ENCODE assay signal across 8 cellular contexts in genomic region chr20:18793625-18794427, GRCh38. TPM values are rescaled to one million over a fixed set of nuclear protein-coding genes. Genes with fewer than 3 reads are reported as not detected.
DNase-seq lines count a peak whose midpoint lies in the region; ATAC-seq, FAIRE-seq and TF ChIP-seq lines count a peak whose summit lies in the region.

No MANE protein-coding gene starts in this region.

- peaks cover 13 to 19% (median 15%) of the 10 kb centered on the region in 3 donors for H3K4me1 Mint-ChIP-seq in T-cell

- peak; percentile 100 for FAIRE-seq in GM12891 (lab: Jason Lieb, UNC)

- H3K36me3 ChIP-seq in right atrium auricular region (no peaks in the 10 kb centered on the region), psoas muscle (ENCODE audit: insufficient read depth in 1 of 2, low read depth in 1 of 2) (no peaks in the 10 kb centered on the region), uterus (no peaks in the 10 kb centered on the region)

- H3K36me3 Mint-ChIP-seq in T-cell, result peaks cover 2% of the 10 kb centered on the region

- H3K27me3 ChIP-seq in right atrium auricular region (no peaks in the 10 kb centered on the region), psoas muscle (ENCODE audit: insufficient read depth in 3 of 3, low read length in 2 of 3) (peaks cover 0 to 2% (median 0%) of the 10 kb centered on the region in 3 donors), uterus (no peaks in the 10 kb centered on the region)

- H3K9me3 Mint-ChIP-seq in T-cell, result peaks cover 3 to 8% (median 5%) of the 10 kb centered on the region in 3 donors

- intact Hi-C loops in psoas muscle (cut with DNase I) (loop anchor here (5.0 kb wide), 3 partner anchors 152 to 207 kb away; partner anchors contain the start of gene DTD1 (in 1 of the 2)), uterus (cut with DNase I; ENCODE audit: low total_unique reads) (no loop called here)

- TF ChIP-seq CTCF in right atrium auricular region (IDR thresholded peaks at IDR 0.05) (peak in 1 of 2 donors; percentile 33), psoas muscle (IDR thresholded peaks at IDR 0.05) (no peak), uterus (IDR thresholded peaks at IDR 0.05) (peak in 2 of 4 experiments; percentile 10 to 17)

- WGBS in psoas muscle, 3 donors, result 4 to 6% (median 6%) methylated on average over 29 of the region's 29 CpGs

- peaks cover 0 to 6% of the 10 kb centered on the region in 2 donors for H3K9me3 ChIP-seq in right atrium auricular region
- peaks cover 7% of the 10 kb centered on the region for H3K9me3 ChIP-seq in psoas muscle
- no peaks in the 10 kb centered on the region for H3K9me3 ChIP-seq in uterus

- peak overlapping the region; percentile 57 for H3K27ac ChIP-seq in angular gyrus (ENCODE audit: low read depth, low read length)
- peak overlapping the region; percentile 84 to 91 for H3K27ac ChIP-seq in right atrium auricular region
- peak overlapping the region; percentile 94 for H3K27ac ChIP-seq in psoas muscle
- peak overlapping the region; percentile 90 to 94 for H3K27ac ChIP-seq in uterus

- POLR2A ChIA-PET in T-cell (lab: Charles Lee), result interaction anchor here in 1 of 2 donors (0.6 to 1.3 kb wide), 6 partner anchors 8 to 506 kb away, joined by 3 to 4 read pairs (median 4); partner anchors contain the start of gene ZNF133

- ATAC-seq in HG02798 (IDR thresholded peaks at IDR 0.05; ENCODE audit: poor library complexity, unreplicated experiment) (peak; percentile 97), T-cell (replicated peaks in 1 of 4) (peak; percentile 94 to 99 (median 97)), psoas muscle (peak; percentile 99 to 100 (median 100))

- DNase-seq in GM12891 (ENCODE audit: insufficient read length, low spot score), result peak; percentile 60
- DNase-seq in NCI-H1417 treated with DMSO at 0.1 percent for 48 hours (lab: John Stamatoyannopoulos, UW), result peak; percentile 63
- DNase-seq in T-cell, result peak; percentile 66 to 94 (median 88)
- DNase-seq in right atrium auricular region (ENCODE audit: low spot score), result peak; percentile 90
- peak; percentile 87 to 94 for DNase-seq in psoas muscle
- peak; percentile 82 to 91 for DNase-seq in uterus

- H3K4me3 ChIP-seq in right atrium auricular region (peak overlapping the region; percentile 72 to 73), psoas muscle (peak overlapping the region; percentile 80), uterus (peak overlapping the region; percentile 52 to 59)

- H3K27me3 Mint-ChIP-seq in T-cell, result peaks cover 21 to 25% of the 10 kb centered on the region in 2 donors

- peak overlapping the region; percentile 93 to 95 (median 94) for H3K4me3 Mint-ChIP-seq in T-cell

- H3K27ac Mint-ChIP-seq in T-cell, result peak overlapping the region; percentile 97 to 99

- TF ChIP-seq POLR2A in GM12891 (IDR thresholded peaks at IDR 0.05; ENCODE audit: low read depth, low read length) (peak; percentile 87), uterus (IDR thresholded peaks at IDR 0.05) (peak; percentile 72 to 81)

- peaks cover 0 to 6% of the 10 kb centered on the region in 2 donors for H3K4me1 ChIP-seq in right atrium auricular region
- peaks cover 9% of the 10 kb centered on the region for H3K4me1 ChIP-seq in psoas muscle
- H3K4me1 ChIP-seq in uterus, result no peaks in the 10 kb centered on the region

- CTCF ChIA-PET in T-cell (lab: Charles Lee), result interaction anchor here (0.7 to 1.6 kb wide), 3 partner anchors 10 to 287 kb away, joined by 3 to 4 read pairs (median 3); no protein-coding TSS in a partner anchor

TF ChIP-seq in GM12891, 5 proteins besides CTCF, POLR2A, EP300 and RAD21:
- TF ChIP-seq TAF1 (IDR thresholded peaks at IDR 0.05; ENCODE audit: low read depth, low read length) (peak; percentile 45; the same call in 1 of the 2 replicates), POU2F2 (IDR thresholded peaks at IDR 0.05; ENCODE audit: low read depth, low read length) (peak; percentile 73; the same call in 1 of the 2 replicates), SPI1 (IDR thresholded peaks at IDR 0.05; ENCODE audit: low read depth, low read length) (no peak), PAX5 (IDR thresholded peaks at IDR 0.05; ENCODE audit: insufficient read depth, low read length, severe bottlenecking) (no peak), POLR2AphosphoS5 (IDR thresholded peaks at IDR 0.05; ENCODE audit: low read depth, low read length) (peak; percentile 81)

RNA-seq across cellular contexts. Expression of gene SCP2D1, which starts 19.8 kb away (rescaled TPM):
- not detected for polyA plus RNA-seq in GM12891 (2012; ENCODE audit: low read depth, missing spikeins)
- total RNA-seq in T-cell, result not detected
- not detected for total RNA-seq in right atrium auricular region
- not detected for total RNA-seq in psoas muscle
- polyA plus RNA-seq in psoas muscle, result not detected
- total RNA-seq in uterus, result not detected

Comparison
In these comparisons a context has a peak if more than half of its experiments do, and no peak if none do; other contexts are left out.
1. Peak in every context shown above with its lines: DNase-seq, ATAC-seq, H3K4me3 ChIP-seq and H3K27ac ChIP-seq.